9 cellular contexts compared by ENCODE assay signal in the genomic region with DNA sequence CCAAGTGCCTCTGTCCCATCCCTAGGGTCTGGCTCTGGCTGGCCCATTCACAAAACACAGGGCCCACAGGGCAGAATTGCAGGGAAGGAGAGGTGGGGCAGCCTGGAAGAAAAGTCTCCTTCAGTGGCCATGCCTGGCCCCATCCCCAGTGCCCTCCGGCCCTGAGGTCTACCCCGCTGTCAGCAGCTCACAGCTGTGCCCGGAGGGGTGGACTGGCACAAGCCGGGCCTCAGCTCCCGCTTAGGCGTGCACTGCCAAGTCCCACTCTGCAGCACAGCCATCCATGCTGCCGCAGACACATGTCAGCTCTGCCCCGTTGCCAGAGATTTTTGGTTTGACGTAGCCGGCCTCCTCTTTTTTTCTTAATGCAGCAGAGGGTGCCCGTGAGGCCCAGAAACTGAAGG. TPM values are rescaled to one million over a fixed set of nuclear protein-coding genes. Genes with fewer than 3 reads are reported as not detected.
A peak's percentile ranks its signal among the peaks of the same experiment; 100 is the strongest.
DNase-seq lines count a peak whose midpoint lies in the region; ATAC-seq lines count a peak whose summit lies in the region.
"Had no signal": no experiment of that assay in that cellular context is flagged by ENCODE, and none has a peak within 500 bp of the region (broad histone marks: within the 10 kb centered on the region; RNA-seq: fewer than 3 reads in every experiment).

No MANE protein-coding gene starts in this region.

- POLR2A ChIA-PET in activated CD8-positive, alpha-beta T cell treated with anti-CD3 and anti-CD28 coated beads, Interleukin-2, amount 10 ng/mL, durations not matched to agents 7 days and 5 days (lab: Charles Lee): interaction anchor here (0.6 to 0.9 kb wide), 2 partner anchors 22 to 275 kb away, joined by 3 read pairs; no protein-coding TSS in a partner anchor

- peak; percentile 51 for ATAC-seq in activated CD8-positive, alpha-beta T cell treated with anti-CD3 and anti-CD28 coated beads, Interleukin-2, amount 10 ng/mL, durations not matched to agents 7 days and 5 days
- ATAC-seq in GM21515 (IDR thresholded peaks at IDR 0.05; ENCODE audit: unreplicated experiment): no peak
- ATAC-seq in GM21717 (IDR thresholded peaks at IDR 0.05; ENCODE audit: unreplicated experiment): no peak

- H3K27ac ChIP-seq in iPS DF 6.9 (ENCODE audit: low read length): no peak overlapping the region
- H3K27ac ChIP-seq in stomach smooth muscle (ENCODE audit: low read length): no peak overlapping the region
- H3K27ac ChIP-seq: 22Rv1 had no signal

- H3K36me3 Mint-ChIP-seq in activated CD8-positive, alpha-beta T cell treated with anti-CD3 and anti-CD28 coated beads, Interleukin-2, amount 10 ng/mL, durations not matched to agents 7 days and 5 days (ENCODE audit: low read depth): no peaks in the 10 kb centered on the region

- H3K9ac ChIP-seq in stomach smooth muscle (ENCODE audit: low read length in 2 of 2): peak overlapping the region; percentile 60 to 62

- H3K27ac Mint-ChIP-seq in activated CD8-positive, alpha-beta T cell treated with anti-CD3 and anti-CD28 coated beads, Interleukin-2, amount 10 ng/mL, durations not matched to agents 7 days and 5 days: no peak overlapping the region

- H3K36me3 ChIP-seq in iPS DF 6.9 (ENCODE audit: control insufficient read depth, insufficient read depth, low read length): no peaks in the 10 kb centered on the region
- H3K36me3 ChIP-seq in stomach smooth muscle (ENCODE audit: control insufficient read depth in 2 of 2, insufficient read depth in 2 of 2, low read length in 2 of 2): no peaks in the 10 kb centered on the region

- CTCF ChIA-PET in activated CD8-positive, alpha-beta T cell treated with anti-CD3 and anti-CD28 coated beads, Interleukin-2, amount 10 ng/mL, durations not matched to agents 7 days and 5 days (lab: Charles Lee): interaction anchor here (0.7 to 4.0 kb wide), 6 partner anchors 9 to 185 kb away, joined by 3 to 44 read pairs (median 5); no protein-coding TSS in a partner anchor

- WGBS in iPS DF 6.9 (ENCODE audit: insufficient coverage, insufficient read length): no CpG with 5 or more reads among the region's 11 CpGs

- H3K4me3 ChIP-seq in iPS DF 6.9 (ENCODE audit: low read length) (0 out of 2 replicates have a peak overlapping the region, but pooled peaks have one; percentile 3), stomach smooth muscle (ENCODE audit: low read length in 2 of 2) (peak overlapping the region; percentile 15 to 65)

- H3K27me3 Mint-ChIP-seq in activated CD8-positive, alpha-beta T cell treated with anti-CD3 and anti-CD28 coated beads, Interleukin-2, amount 10 ng/mL, durations not matched to agents 7 days and 5 days (ENCODE audit: low read depth): peaks cover 21% of the 10 kb centered on the region

- no peak overlapping the region for H3K4me3 Mint-ChIP-seq in activated CD8-positive, alpha-beta T cell treated with anti-CD3 and anti-CD28 coated beads, Interleukin-2, amount 10 ng/mL, durations not matched to agents 7 days and 5 days

- DNase-seq in DMS79 treated with DMSO at 0.1 percent for 48 hours (lab: John Stamatoyannopoulos, UW) (peak; percentile 15), DMS79 (lab: John Stamatoyannopoulos, UW) (no peak), iPS DF 6.9 (ENCODE audit: low read depth, low spot score) (no peak), GDM1 (lab: John Stamatoyannopoulos, UW) (no peak)
- peak; percentile 30 for DNase-seq in activated CD8-positive, alpha-beta T cell treated with anti-CD3 and anti-CD28 coated beads, Interleukin-2, amount 10 ng/mL, durations not matched to agents 7 days and 5 days

- H3K9me3 Mint-ChIP-seq in activated CD8-positive, alpha-beta T cell treated with anti-CD3 and anti-CD28 coated beads, Interleukin-2, amount 10 ng/mL, durations not matched to agents 7 days and 5 days (ENCODE audit: insufficient read depth): no peaks in the 10 kb centered on the region

- H3K4me1 Mint-ChIP-seq in activated CD8-positive, alpha-beta T cell treated with anti-CD3 and anti-CD28 coated beads, Interleukin-2, amount 10 ng/mL, durations not matched to agents 7 days and 5 days (ENCODE audit: low read depth): peaks cover 6% of the 10 kb centered on the region

- peaks cover 7% of the 10 kb centered on the region for H3K4me1 ChIP-seq in iPS DF 6.9 (ENCODE audit: control insufficient read depth, insufficient read depth, low read length)
- H3K4me1 ChIP-seq in stomach smooth muscle (ENCODE audit: control insufficient read depth, insufficient read depth, low read length): peaks cover 16% of the 10 kb centered on the region

- H3K9me3 ChIP-seq in iPS DF 6.9 (ENCODE audit: control insufficient read depth, insufficient read depth, low read length) (no peaks in the 10 kb centered on the region), stomach smooth muscle (ENCODE audit: control insufficient read depth in 2 of 2, low read length in 2 of 2) (no peaks in the 10 kb centered on the region)

- H3K27me3 ChIP-seq in iPS DF 6.9 (ENCODE audit: control insufficient read depth, insufficient read depth, low read length): peaks cover 3% of the 10 kb centered on the region
- H3K27me3 ChIP-seq in stomach smooth muscle (ENCODE audit: control insufficient read depth in 1 of 2, insufficient read depth in 2 of 2, low read length in 2 of 2): no peaks in the 10 kb centered on the region

RNA-seq across cellular contexts. Expression of a gene that starts 3.9 kb away (rescaled TPM):
- not detected for total RNA-seq in activated CD8-positive, alpha-beta T cell treated with anti-CD3 and anti-CD28 coated beads, Interleukin-2, amount 10 ng/mL, durations not matched to agents 7 days and 5 days

RNA-seq across cellular contexts. Expression of a gene that starts 27.7 kb away (rescaled TPM):
- total RNA-seq in activated CD8-positive, alpha-beta T cell treated with anti-CD3 and anti-CD28 coated beads, Interleukin-2, amount 10 ng/mL, durations not matched to agents 7 days and 5 days: under 1 TPM; 0.05 TPM

RNA-seq across cellular contexts. Expression of a gene that starts 44.5 kb away (rescaled TPM):
- 100 to 1,000 TPM; 140 to 144 TPM for total RNA-seq in activated CD8-positive, alpha-beta T cell treated with anti-CD3 and anti-CD28 coated beads, Interleukin-2, amount 10 ng/mL, durations not matched to agents 7 days and 5 days

Comparison
In these comparisons a context has a peak if more than half of its experiments do, and no peak if none do; other contexts are left out.
1. DNase-seq: peak in DMS79 treated with DMSO at 0.1 percent for 48 hours (single experiment) and activated CD8-positive, alpha-beta T cell treated with anti-CD3 and anti-CD28 coated beads, Interleukin-2, amount 10 ng/mL, durations not matched to agents 7 days and 5 days (single experiment); none in DMS79 (single experiment), iPS DF 6.9 (single experiment) and GDM1 (single experiment).